ENCODE assay signal across 24 cellular contexts in genomic region chr10:11643039-11643438, GRCh38.
"Had no signal": no experiment of that assay in that cellular context is flagged by ENCODE, and none has a peak within 500 bp of the region (broad histone marks: within the 10 kb centered on the region; RNA-seq: fewer than 3 reads in every experiment).

No MANE protein-coding gene starts in this region.

- H3K4me2 ChIP-seq: neural progenitor cell had no signal

- H3K9me3 ChIP-seq: ovary, psoas muscle, right lobe of liver, sigmoid colon, stomach, thoracic aorta, thyroid gland, tibial nerve, upper lobe of left lung, vagina had no signal

- DNase-seq: natural killer cell; occipital lobe; ovary; posterior cingulate gyrus; psoas muscle; right cardiac atrium; right lobe of liver; sigmoid colon; small intestine; stimulated activated CD4-positive, alpha-beta T cell treated with anti-CD3 and anti-CD28 coated beads, Interleukin-12 subunit alpha, Interleukin-12 subunit beta, amount 100 ng/mL, for 4 hours; stimulated activated CD4-positive, alpha-beta T cell treated with anti-CD3 and anti-CD28 coated beads, Interleukin-1b, Interleukin-23, amount 100 ng/mL, for 48 hours; stimulated activated CD4-positive, alpha-beta T cell treated with anti-CD3 and anti-CD28 coated beads, Interleukin-4, amount 100 ng/mL, for 1 hour; stimulated activated CD4-positive, alpha-beta T cell treated with anti-CD3 and anti-CD28 coated beads, Interleukin-4, amount 100 ng/mL, for 4 hours; stimulated activated CD8-positive, alpha-beta memory T cell treated with anti-CD3 and anti-CD28 coated beads, Interleukin-4, amount 100 ng/mL, for 48 hours; stimulated activated naive CD4-positive, alpha-beta T cell; stomach; thyroid gland; upper lobe of left lung had no signal

- H2AFZ ChIP-seq: neural progenitor cell, parathyroid adenoma had no signal

- H3K4me1 ChIP-seq: neural progenitor cell, parathyroid adenoma, psoas muscle, sigmoid colon, thyroid gland, tibial nerve, vagina had no signal

- H3K4me3 ChIP-seq: neural progenitor cell, ovary, psoas muscle, right lobe of liver, sigmoid colon, stomach, thoracic aorta, thyroid gland, tibial nerve, upper lobe of left lung, vagina had no signal

- H3K27me3 ChIP-seq: neural progenitor cell, ovary, right lobe of liver, sigmoid colon, stomach, thyroid gland, tibial nerve, upper lobe of left lung, vagina had no signal

- H3K9ac ChIP-seq: neural progenitor cell, parathyroid adenoma had no signal

- H3K79me2 ChIP-seq: parathyroid adenoma had no signal

- FAIRE-seq: small intestine, urothelium cell line had no signal

- ATAC-seq: natural killer cell, psoas muscle, right cardiac atrium, right lobe of liver had no signal

- H3K36me3 ChIP-seq: neural progenitor cell, ovary, right lobe of liver, sigmoid colon, stomach, thoracic aorta, thyroid gland, tibial nerve, upper lobe of left lung, vagina had no signal

- H3K27ac ChIP-seq: neural progenitor cell, ovary, parathyroid adenoma, psoas muscle, right lobe of liver, sigmoid colon, stomach, thoracic aorta, thyroid gland, tibial nerve, upper lobe of left lung, vagina had no signal
